In the genomic region with DNA sequence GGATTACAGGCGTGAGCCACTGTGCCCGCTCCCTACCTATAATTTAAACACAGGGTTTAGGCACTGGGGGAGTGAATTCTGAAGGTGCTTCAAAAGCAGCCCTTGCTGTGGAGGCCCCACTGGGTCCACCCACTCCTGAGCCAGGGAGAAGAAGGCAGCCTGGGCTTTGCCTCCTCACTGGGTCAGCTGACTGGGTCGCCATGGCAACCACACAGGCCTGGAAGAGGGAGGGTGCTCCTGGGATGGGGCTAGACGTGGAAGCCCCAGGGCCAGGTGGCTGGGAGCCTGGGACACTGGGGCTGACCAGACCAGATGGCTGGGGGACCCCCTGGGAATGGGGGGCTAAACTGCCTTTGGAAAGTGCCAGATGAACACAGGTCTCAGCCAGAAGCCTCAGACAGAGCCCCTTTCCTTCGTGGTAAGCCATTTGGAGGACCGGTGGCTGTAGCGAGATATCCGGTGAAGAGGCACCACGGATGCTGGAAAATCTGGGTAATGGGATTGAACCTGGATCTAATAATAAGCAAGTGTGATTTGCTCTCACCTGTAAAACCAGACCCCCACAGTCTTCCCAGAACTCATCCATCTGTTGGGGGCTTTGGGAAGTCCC, we compare ENCODE assay signal across 15 cellular contexts. TPM values are rescaled to one million over a fixed set of nuclear protein-coding genes. Genes with fewer than 3 reads are reported as not detected.
A peak's percentile ranks its signal among the peaks of the same experiment; 100 is the strongest.
DNase-seq lines count a peak whose midpoint lies in the region; ATAC-seq, FAIRE-seq and TF ChIP-seq lines count a peak whose summit lies in the region.
"Had no signal": no experiment of that assay in that cellular context is flagged by ENCODE, and none has a peak within 500 bp of the region (broad histone marks: within the 10 kb centered on the region; RNA-seq: fewer than 3 reads in every experiment).

No MANE protein-coding gene starts in this region.

- BruUV-seq in HepG2 (replicated peaks; lab: Mats Ljungman, UMichigan): no TSS peak

- H3K36me3 ChIP-seq in HepG2 (replicated peaks in 1 of 2; ENCODE audit: control insufficient read depth in 1 of 2, insufficient read depth in 2 of 2, low read length in 2 of 2) (no peaks in the 10 kb centered on the region), right lobe of liver (no peaks in the 10 kb centered on the region)
- H3K36me3 ChIP-seq: gastrocnemius medialis, HAP-1, left lung had no signal

- DNase-seq in HepG2 (ENCODE audit: low spot score) (peak; percentile 13), right lobe of liver (no peak), NCI-H2171 treated with DMSO at 0.1 percent for 48 hours (lab: John Stamatoyannopoulos, UW) (peak; percentile 45), ecto neural progenitor cell (ENCODE audit: low spot score) (peak; percentile 87), AML-193 (lab: John Stamatoyannopoulos, UW) (no peak), SKM-1 treated with dmso at 0.1 percent for 144 hours (lab: John Stamatoyannopoulos, UW; ENCODE audit: unreplicated experiment) (no peak), left cardiac atrium (no peak)
- DNase-seq: CD4-positive, alpha-beta T cell; effector CD4-positive, alpha-beta T cell; gastrocnemius medialis; NK-92 treated with Interleukin-12 subunit alpha and Interleukin-12 subunit beta, amount 100 ng/mL, for 24 hours had no signal

- CTCF ChIA-PET in HepG2 (lab: Yijun Ruan, JAX; ENCODE audit: low intra/inter-chr PET ratio, low total read pairs): no interaction called here

- no peak for TF ChIP-seq POLR2A in HepG2 (IDR thresholded peaks at IDR 0.05; ENCODE audit: insufficient read depth in 1 of 2, low read depth in 2 of 2, low read length in 2 of 2)
- no peak for TF ChIP-seq POLR2A in right lobe of liver (IDR thresholded peaks at IDR 0.05)

- no peak overlapping the region for H2AFZ ChIP-seq in HepG2 (ENCODE audit: low read length)

- ATAC-seq in HepG2 (peak; percentile 67), right lobe of liver (no peak), left cardiac atrium (no peak), GM18519 (IDR thresholded peaks at IDR 0.05; ENCODE audit: low FRiP score, unreplicated experiment) (no peak)
- ATAC-seq: gastrocnemius medialis, left lung had no signal

- TF ChIP-seq CTCF in HepG2 (CRISPR knock-in tag; IDR thresholded peaks at IDR 0.05) (no peak), right lobe of liver (IDR thresholded peaks at IDR 0.05) (no peak)

- no peak for TF ChIP-seq EP300 in HepG2 (IDR thresholded peaks at IDR 0.05; ENCODE audit: low read depth in 2 of 2, low read length in 2 of 2)
- TF ChIP-seq EP300 in HepG2 (CRISPR knock-in tag; IDR thresholded peaks at IDR 0.05; ENCODE audit: borderline replicate concordance): no peak

- H3K9ac ChIP-seq in HepG2 (ENCODE audit: insufficient read depth, low read depth, low read length): no peak overlapping the region

- H3K27ac ChIP-seq in HepG2 (ENCODE audit: extremely low read length, insufficient read depth, low read length) (no peak overlapping the region), right lobe of liver (no peak overlapping the region)
- H3K27ac ChIP-seq: gastrocnemius medialis, left lung had no signal

- no peaks in the 10 kb centered on the region for H3K9me3 ChIP-seq in HepG2 (ENCODE audit: low read length)
- no peaks in the 10 kb centered on the region for H3K9me3 ChIP-seq in right lobe of liver
- H3K9me3 ChIP-seq: gastrocnemius medialis, HAP-1, left lung had no signal

- in situ Hi-C loops in HepG2 (cut with HindIII; ENCODE audit: extremely low pct_ligation_motif_present, low pct_unique_long_range_greater_than_20kb): no loop called here

- intact Hi-C loops in HepG2 (cut with micrococcal nuclease; ENCODE audit: unreplicated experiment) (no loop called here), right lobe of liver (cut with DNase I) (no loop called here), left cardiac atrium (cut with DNase I) (loop anchor here in 1 of 2 donors (2.0 kb wide), 1 partner anchor 20 kb away; no protein-coding TSS in a partner anchor)

- WGBS in HepG2 (ENCODE audit: low lambda C conversion rate): 66% methylated on average over 7 of the region's 9 CpGs
- 50% methylated on average over 2 of the region's 9 CpGs for WGBS in right lobe of liver (ENCODE audit: insufficient coverage, low coverage, low lambda C conversion rate, missing lambda C conversion rate)

- H3K4me2 ChIP-seq in HepG2 (ENCODE audit: low read depth, low read length): no peak overlapping the region

- no peaks in the 10 kb centered on the region for H3K79me2 ChIP-seq in HepG2 (ENCODE audit: insufficient read depth, low read length)

- no peaks in the 10 kb centered on the region for H4K20me1 ChIP-seq in HepG2 (ENCODE audit: insufficient read depth, low read length)

- no peak for FAIRE-seq in HepG2 (lab: Jason Lieb, UNC)

- peaks cover 2 to 26% of the 10 kb centered on the region in 2 experiments; a peak in 3 of 5 replicates for H3K27me3 ChIP-seq in HepG2 (ENCODE audit: control insufficient read depth in 1 of 2, insufficient read depth in 2 of 2, low read length in 2 of 2)
- H3K27me3 ChIP-seq in right lobe of liver: no peaks in the 10 kb centered on the region

- no peak for TF ChIP-seq RAD21 in HepG2 (CRISPR knock-in tag; IDR thresholded peaks at IDR 0.05)

- H3K4me1 ChIP-seq in HepG2 (ENCODE audit: insufficient read depth, low read length) (0 out of 2 replicates have a peak, but pooled peaks cover 6% of the 10 kb centered on the region), right lobe of liver (no peaks in the 10 kb centered on the region)
- H3K4me1 ChIP-seq: gastrocnemius medialis, HAP-1, left lung had no signal

- POLR2A ChIA-PET in HepG2 (lab: Yijun Ruan, JAX): no interaction called here

- H3K4me3 ChIP-seq in HepG2 (replicated peaks in 1 of 3; ENCODE audit: insufficient read depth in 1 of 3, low read depth in 2 of 3, low read length in 3 of 3) (no peak overlapping the region), right lobe of liver (no peak overlapping the region)
- H3K4me3 ChIP-seq: gastrocnemius medialis, HAP-1, left lung had no signal

TF ChIP-seq in HepG2, 621 proteins besides CTCF, POLR2A, EP300 and RAD21 (continues in another document):
- TF ChIP-seq RFX3 (CRISPR knock-in tag; IDR thresholded peaks at IDR 0.05): peak; percentile 76
- peak; percentile 60 for TF ChIP-seq RFX1 (IDR thresholded peaks at IDR 0.05)
- TF ChIP-seq CBFB (CRISPR knock-in tag; IDR thresholded peaks at IDR 0.05): no peak
- 0 out of 2 replicates have a peak, but pooled peaks have one; percentile 38 for TF ChIP-seq U2AF2 (IDR thresholded peaks at IDR 0.05; ENCODE audit: low read depth, low read length)
- TF ChIP-seq CCDC6 (CRISPR knock-in tag; IDR thresholded peaks at IDR 0.05): no peak

RNA-seq across cellular contexts. Expression of a gene that starts 32.9 kb away (rescaled TPM):
- total RNA-seq in HepG2 (2016; rRNA removed; fragmentation: Illumina TruSeq; extraction: Trizol): not detected in 2 replicates
- total RNA-seq in HepG2 (2016; cell fraction: cytosol; rRNA removed; fragmentation: Illumina TruSeq; extraction: Trizol; ENCODE audit: low read depth): not detected in 2 replicates
- total RNA-seq in HepG2 (2016; cell fraction: insoluble cytoplasmic fraction; rRNA removed; fragmentation: Illumina TruSeq; extraction: Trizol): not detected in 2 replicates
- total RNA-seq in HepG2 (2016; cell fraction: membrane; rRNA removed; fragmentation: Illumina TruSeq; extraction: Trizol): not detected in 2 replicates
- total RNA-seq in HepG2 (2016; cell fraction: nucleus; rRNA removed; fragmentation: Illumina TruSeq; extraction: Trizol): not detected in 2 replicates
- polyA plus RNA-seq in HepG2 (2011; rRNA removed): not detected in 2 replicates
- polyA plus RNA-seq in HepG2 (2011; cell fraction: cytosol; rRNA removed): not detected in 2 replicates
- not detected in 2 replicates for polyA plus RNA-seq in HepG2 (2011; cell fraction: nucleus; rRNA removed)
- polyA plus RNA-seq in HepG2 (2012): not detected in 2 replicates
- polyA plus RNA-seq in HepG2 (2016; cell fraction: cytosol; fragmentation: Illumina TruSeq; extraction: Trizol; ENCODE audit: low read depth): not detected in 2 replicates
- polyA plus RNA-seq in HepG2 (2016; cell fraction: insoluble cytoplasmic fraction; fragmentation: Illumina TruSeq; extraction: Trizol; ENCODE audit: low read depth): not detected in 2 replicates
- not detected in 2 replicates for polyA plus RNA-seq in HepG2 (2016; cell fraction: membrane; fragmentation: Illumina TruSeq; extraction: Trizol; ENCODE audit: low read depth)
- not detected in 2 replicates for polyA plus RNA-seq in HepG2 (2016; cell fraction: nucleus; fragmentation: Illumina TruSeq; extraction: Trizol; ENCODE audit: insufficient read depth, low read depth)
- polyA minus RNA-seq in HepG2 (2011; rRNA and poly(A)+ RNA removed; ENCODE audit: low replicate concordance): not detected in 2 replicates
- polyA minus RNA-seq in HepG2 (2011; cell fraction: cytosol; rRNA and poly(A)+ RNA removed): not detected in 2 replicates
- not detected in 2 replicates for polyA minus RNA-seq in HepG2 (2011; cell fraction: nucleus; rRNA and poly(A)+ RNA removed)
- not detected for total RNA-seq in right lobe of liver
- 10 to 100 TPM; 22.3 to 22.7 TPM for total RNA-seq in left cardiac atrium
- total RNA-seq: CD4-positive, alpha-beta T cell; left lung had no signal

RNA-seq across cellular contexts. Expression of a gene that starts 42.1 kb away (rescaled TPM):
- total RNA-seq in HepG2 (2016; rRNA removed; fragmentation: Illumina TruSeq; extraction: Trizol) (not detected in 2 replicates), right lobe of liver (not detected), left cardiac atrium (not detected)
- total RNA-seq in HepG2 (2016; cell fraction: cytosol; rRNA removed; fragmentation: Illumina TruSeq; extraction: Trizol; ENCODE audit: low read depth): not detected in 2 replicates
- total RNA-seq in HepG2 (2016; cell fraction: insoluble cytoplasmic fraction; rRNA removed; fragmentation: Illumina TruSeq; extraction: Trizol): not detected in 2 replicates
- not detected in 2 replicates for total RNA-seq in HepG2 (2016; cell fraction: membrane; rRNA removed; fragmentation: Illumina TruSeq; extraction: Trizol)
- total RNA-seq in HepG2 (2016; cell fraction: nucleus; rRNA removed; fragmentation: Illumina TruSeq; extraction: Trizol): not detected in 2 replicates
- polyA plus RNA-seq in HepG2 (2011; rRNA removed): not detected in 2 replicates
- polyA plus RNA-seq in HepG2 (2011; cell fraction: cytosol; rRNA removed): not detected in 2 replicates
- polyA plus RNA-seq in HepG2 (2011; cell fraction: nucleus; rRNA removed): not detected in 2 replicates
- not detected in 2 replicates for polyA plus RNA-seq in HepG2 (2012)
- not detected in 2 replicates for polyA plus RNA-seq in HepG2 (2016; cell fraction: cytosol; fragmentation: Illumina TruSeq; extraction: Trizol; ENCODE audit: low read depth)
- not detected in 2 replicates for polyA plus RNA-seq in HepG2 (2016; cell fraction: insoluble cytoplasmic fraction; fragmentation: Illumina TruSeq; extraction: Trizol; ENCODE audit: low read depth)
- polyA plus RNA-seq in HepG2 (2016; cell fraction: membrane; fragmentation: Illumina TruSeq; extraction: Trizol; ENCODE audit: low read depth): not detected in 2 replicates
- not detected in 2 replicates for polyA plus RNA-seq in HepG2 (2016; cell fraction: nucleus; fragmentation: Illumina TruSeq; extraction: Trizol; ENCODE audit: insufficient read depth, low read depth)
- not detected in 2 replicates for polyA minus RNA-seq in HepG2 (2011; rRNA and poly(A)+ RNA removed; ENCODE audit: low replicate concordance)
- not detected in 2 replicates for polyA minus RNA-seq in HepG2 (2011; cell fraction: cytosol; rRNA and poly(A)+ RNA removed)
- polyA minus RNA-seq in HepG2 (2011; cell fraction: nucleus; rRNA and poly(A)+ RNA removed): not detected in 2 replicates
- total RNA-seq: CD4-positive, alpha-beta T cell; gastrocnemius medialis; left lung; T-helper 1 cell treated with Interleukin-12 subunit alpha and Interleukin-12 subunit beta and Interleukin-4 antibody, amounts not matched to agents 30 ng/mL and 1 ng/mL, for 36 hours had no signal

Comparison
In these comparisons a context has a peak if more than half of its experiments do, and no peak if none do; other contexts are left out.
1. DNase-seq: peak in HepG2 (single experiment), NCI-H2171 treated with DMSO at 0.1 percent for 48 hours (single experiment) and ecto neural progenitor cell (single experiment); none in right lobe of liver (0 of 3), AML-193 (0 of 2), SKM-1 treated with dmso at 0.1 percent for 144 hours (single experiment) and left cardiac atrium (single experiment).
2. RNA of a gene that starts 32.9 kb away (total RNA-seq): 22.3 to 22.7 TPM in left cardiac atrium; not detected in HepG2 and not detected in right lobe of liver; every median in the first group is over 10 times any median in the second.